In genomic region chr18:74832999-74833398, GRCh38 we compare ENCODE assay signal across 26 cellular contexts.
"Had no signal": no experiment of that assay in that cellular context is flagged by ENCODE, and none has a peak within 500 bp of the region (broad histone marks: within the 10 kb centered on the region; RNA-seq: fewer than 3 reads in every experiment).

No MANE protein-coding gene starts in this region.

- H3K27me3 Mint-ChIP-seq: activated CD4-positive, alpha-beta T cell treated with anti-CD3 and anti-CD28 coated beads for 36 hours; activated naive CD8-positive, alpha-beta T cell treated with anti-CD3 and anti-CD28 coated beads for 36 hours; naive B cell had no signal

- ATAC-seq: activated CD4-positive, alpha-beta T cell treated with anti-CD3 and anti-CD28 coated beads for 36 hours; left colon had no signal

- H3K36me3 ChIP-seq: adrenal gland, cardiac muscle cell had no signal

- H3K4me3 Mint-ChIP-seq: activated CD4-positive, alpha-beta T cell treated with anti-CD3 and anti-CD28 coated beads for 36 hours; activated naive CD4-positive, alpha-beta T cell treated with anti-CD3 and anti-CD28 coated beads for 36 hours; activated naive CD8-positive, alpha-beta T cell treated with anti-CD3 and anti-CD28 coated beads for 36 hours; brain; immature natural killer cell; naive B cell; nephron progenitor cell; T-helper 2 cell treated with Interferon-gamma antibody and Interleukin-4, amounts not matched to agents 5 μg/mL and 100 μg/mL, for 36 hours had no signal

- H3K9me3 Mint-ChIP-seq: activated naive CD4-positive, alpha-beta T cell treated with anti-CD3 and anti-CD28 coated beads for 36 hours; activated naive CD8-positive, alpha-beta T cell treated with anti-CD3 and anti-CD28 coated beads for 36 hours; brain; nephron progenitor cell; T-helper 2 cell treated with Interferon-gamma antibody and Interleukin-4, amounts not matched to agents 5 μg/mL and 100 μg/mL, for 36 hours had no signal

- H3K27ac ChIP-seq: adrenal gland, cardiac muscle cell, coronary artery, dorsolateral prefrontal cortex, neutrophil, tibial nerve had no signal

- H3K27me3 ChIP-seq: adrenal gland, cardiac muscle cell, dorsolateral prefrontal cortex, neutrophil, tibial nerve had no signal

- H3K9me3 ChIP-seq: adrenal gland, neutrophil, tibial nerve had no signal

- H3K36me3 Mint-ChIP-seq: brain had no signal

- H3K4me3 ChIP-seq: adrenal gland, cardiac muscle cell, coronary artery, dorsolateral prefrontal cortex, tibial nerve had no signal

- H3K27ac Mint-ChIP-seq: activated CD4-positive, alpha-beta T cell treated with anti-CD3 and anti-CD28 coated beads for 36 hours; activated naive CD4-positive, alpha-beta T cell treated with anti-CD3 and anti-CD28 coated beads for 36 hours; activated naive CD8-positive, alpha-beta T cell treated with anti-CD3 and anti-CD28 coated beads for 36 hours; brain; nephron progenitor cell; T-helper 2 cell treated with Interferon-gamma antibody and Interleukin-4, amounts not matched to agents 5 μg/mL and 100 μg/mL, for 36 hours had no signal

- DNase-seq: activated CD4-positive, alpha-beta T cell treated with anti-CD3 and anti-CD28 coated beads for 36 hours; activated CD4-positive, CD25-positive, alpha-beta regulatory T cell; activated effector memory CD4-positive, alpha-beta T cell treated with anti-CD3 and anti-CD28 coated beads, Interleukin-2, amount 50 U/mL, for 16 hours; activated naive CD4-positive, alpha-beta T cell treated with anti-CD3 and anti-CD28 coated beads for 36 hours; activated naive CD8-positive, alpha-beta T cell treated with anti-CD3 and anti-CD28 coated beads for 36 hours; adrenal gland; aorta; cerebellar nuclear complex; dorsolateral prefrontal cortex; effector memory CD4-positive, alpha-beta T cell; head of caudate nucleus; hypothalamus; immature natural killer cell; kidney; left colon; naive B cell; nephron progenitor cell; stimulated activated CD4-positive, alpha-beta T cell treated with anti-CD3 and anti-CD28 coated beads, Interleukin-15, amount 100 ng/mL, for 24 hours; stimulated activated CD4-positive, alpha-beta T cell treated with anti-CD3 and anti-CD28 coated beads, Interleukin-2, amount 100 ng/mL, for 24 hours; stimulated activated naive CD4-positive, alpha-beta T cell treated with Interleukin-2 at 50 U/mL for 16 hours had no signal

- H3K4me1 ChIP-seq: adrenal gland had no signal
